ENCODE assay signal across 8 cellular contexts in genomic region chr4:173509031-173510001, GRCh38. TPM values are rescaled to one million over a fixed set of nuclear protein-coding genes. Genes with fewer than 3 reads are reported as not detected.
DNase-seq lines count a peak whose midpoint lies in the region; ATAC-seq and TF ChIP-seq lines count a peak whose summit lies in the region.

No MANE protein-coding gene starts in this region.

- H3K4me1 ChIP-seq in cardiac muscle cell (ENCODE audit: low read depth), result peaks cover 25% of the 10 kb centered on the region

- H3K4me3 ChIP-seq in AG10803 (ENCODE audit: low read length), result peak overlapping the region; percentile 60
- H3K4me3 ChIP-seq in cardiac muscle cell, result peak overlapping the region; percentile 27
- peak overlapping the region; percentile 42 for H3K4me3 ChIP-seq in retinal pigment epithelial cell (ENCODE audit: low read length)

- no peaks in the 10 kb centered on the region for H3K36me3 ChIP-seq in cardiac muscle cell

- no peak for TF ChIP-seq CTCF in AG10803 (conservative IDR thresholded peaks at IDR 0.05; ENCODE audit: low read length)
- TF ChIP-seq CTCF in cardiac muscle cell (IDR thresholded peaks at IDR 0.05; ENCODE audit: low read depth, low read length), result no peak
- TF ChIP-seq CTCF in retinal pigment epithelial cell (conservative IDR thresholded peaks at IDR 0.05; ENCODE audit: low read depth, low read length), result no peak

- H3K27ac ChIP-seq in cardiac muscle cell, result peak overlapping the region; percentile 80

- ATAC-seq in GM19395 (IDR thresholded peaks at IDR 0.05; ENCODE audit: unreplicated experiment), result peak; percentile 43

- H3K9me3 ChIP-seq in cardiac muscle cell (ENCODE audit: low read depth), result no peaks in the 10 kb centered on the region

- H3K27me3 ChIP-seq in cardiac muscle cell, result peaks cover 29% of the 10 kb centered on the region

- DNase-seq in AG10803 (ENCODE audit: low read depth), result peak; percentile 54
- peak; percentile 41 for DNase-seq in UCSD-AML1 (lab: John Stamatoyannopoulos, UW; ENCODE audit: unreplicated experiment)
- peak; percentile 44 to 85 for DNase-seq in cardiac muscle cell (ENCODE audit: low read depth in 1 of 2, low spot score in 1 of 2)
- no peak for DNase-seq in retinal pigment epithelial cell (ENCODE audit: low read depth)
- DNase-seq in NCI-H69 (lab: John Stamatoyannopoulos, UW), result no peak
- no peak for DNase-seq in HuH-7 (ENCODE audit: low spot score)
- no peak for DNase-seq in hypothalamus (lab: John Stamatoyannopoulos, UW)

RNA-seq across cellular contexts. Expression of gene HAND2, which starts 20.7 kb away (rescaled TPM):
- total RNA-seq in cardiac muscle cell, result 352 and 607 TPM in 2 replicates
- 175 and 199 TPM in 2 replicates for polyA plus RNA-seq in cardiac muscle cell

Comparison
In these comparisons a context has a peak if more than half of its experiments do, and no peak if none do; other contexts are left out.
1. DNase-seq: peak in AG10803 (single experiment), UCSD-AML1 (single experiment) and cardiac muscle cell (2 of 2); none in retinal pigment epithelial cell (single experiment), NCI-H69 (single experiment), HuH-7 (single experiment) and hypothalamus (0 of 51).
2. Peak in every context shown above with its lines, with median percentiles within 50 percentile points of each other: H3K4me3 ChIP-seq.